ENCODE assay signal across 10 cellular contexts in the genomic region with DNA sequence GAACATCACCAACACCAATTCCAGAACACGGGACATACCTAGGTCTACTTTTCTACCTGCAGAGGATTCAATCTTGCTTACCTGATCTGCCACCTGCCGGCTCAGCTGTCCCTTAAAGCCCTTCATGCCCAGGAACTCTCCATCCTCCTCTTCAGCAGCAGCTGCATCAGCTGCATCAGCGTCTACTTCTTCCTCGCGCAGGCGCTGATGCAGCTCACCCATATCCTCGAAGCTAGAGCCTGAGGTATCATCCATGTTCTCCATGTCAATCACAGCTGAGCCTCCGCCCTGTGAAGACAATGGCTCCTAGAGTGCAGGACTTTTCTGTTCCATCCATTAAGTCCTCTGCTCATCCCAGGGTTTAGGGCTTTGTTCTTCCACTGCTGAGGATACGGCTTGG. TPM values are rescaled to one million over a fixed set of nuclear protein-coding genes. Genes with fewer than 3 reads are reported as not detected.
DNase-seq lines count a peak whose midpoint lies in the region; ATAC-seq and TF ChIP-seq lines count a peak whose summit lies in the region.
"Had no signal": no experiment of that assay in that cellular context is flagged by ENCODE, and none has a peak within 500 bp of the region (broad histone marks: within the 10 kb centered on the region; RNA-seq: fewer than 3 reads in every experiment).

No MANE protein-coding gene starts in this region.

- 71 to 79% methylated on average over 9 of the region's 9 CpGs for WGBS in sigmoid colon, 2 donors

- no peak for TF ChIP-seq POLR2A in sigmoid colon (IDR thresholded peaks at IDR 0.05)

- H3K79me2 ChIP-seq in DOHH2 (ENCODE audit: control insufficient read depth, low read length) (peaks cover 60% of the 10 kb centered on the region), OCI-LY3 (ENCODE audit: low read length) (peaks cover 54% of the 10 kb centered on the region)

- H4K20me1 ChIP-seq in DOHH2 (ENCODE audit: control insufficient read depth, insufficient read depth, low read depth, low read length) (peaks cover 4% of the 10 kb centered on the region; the same call in 1 of the 2 replicates), OCI-LY3 (ENCODE audit: insufficient read depth, low read length) (peaks cover 6% of the 10 kb centered on the region; the same call in 1 of the 2 replicates)

- DNase-seq in fibroblast of villous mesenchyme (ENCODE audit: low read depth) (no peak), sigmoid colon (no peak), ACHN (no peak), HUDEP-2 (lab: John Stamatoyannopoulos, UW; ENCODE audit: unreplicated experiment in 76 of 76) (no peak)
- DNase-seq: activated naive CD4-positive, alpha-beta T cell treated with Interleukin-2 at 50 U/mL for 16 hours; SHP77 had no signal

- intact Hi-C loops in sigmoid colon (cut with DNase I): loop anchor here (2.0 to 10.0 kb wide), 2 partner anchors 113 to 341 kb away; partner anchors contain the start of genes GTPBP2 and SRF

- in situ Hi-C loops in ACHN (cut with HindIII; ENCODE audit: low pct_ligation_motif_present, low pct_unique_long_range_greater_than_20kb, low sequenced_read_pairs): no loop called here

- peaks cover 10% of the 10 kb centered on the region; the same call in 1 of the 2 replicates for H3F3A ChIP-seq in DOHH2 (ENCODE audit: control insufficient read depth, insufficient read depth)

- H3K9me3 ChIP-seq in DOHH2 (ENCODE audit: control insufficient read depth, insufficient read depth, low read length) (no peaks in the 10 kb centered on the region), OCI-LY3 (ENCODE audit: insufficient read depth, low read length) (no peaks in the 10 kb centered on the region), sigmoid colon (no peaks in the 10 kb centered on the region)

- no peak for TF ChIP-seq EP300 in sigmoid colon (IDR thresholded peaks at IDR 0.05)

- H2AFZ ChIP-seq in OCI-LY3 (ENCODE audit: low read depth, low read length): no peak overlapping the region

- H3K27ac ChIP-seq in DOHH2 (ENCODE audit: low read depth, low read length) (no peak overlapping the region), OCI-LY3 (ENCODE audit: low read length) (peak overlapping the region; percentile 56; the same call in 1 of the 2 replicates), sigmoid colon (peak overlapping the region in 3 of 4 donors; percentile 84 to 91 (median 85))

- H3K9me2 ChIP-seq in DOHH2 (replicated peaks; ENCODE audit: control insufficient read depth, low read length): no peaks in the 10 kb centered on the region

- H3K4me2 ChIP-seq in DOHH2 (ENCODE audit: low read length) (peak overlapping the region; percentile 71), OCI-LY3 (ENCODE audit: low read length) (peak overlapping the region; percentile 71)

- TF ChIP-seq CTCF in DOHH2 (IDR thresholded peaks at IDR 0.05; ENCODE audit: low read depth, low read length, poor library complexity, severe bottlenecking) (no peak), OCI-LY3 (IDR thresholded peaks at IDR 0.05; ENCODE audit: low read depth, low read length) (no peak), fibroblast of villous mesenchyme (IDR thresholded peaks at IDR 0.05; ENCODE audit: insufficient read depth, low read depth, low read length) (no peak), sigmoid colon (IDR thresholded peaks at IDR 0.05) (no peak)

- ATAC-seq in GM19463 (IDR thresholded peaks at IDR 0.05; ENCODE audit: unreplicated experiment) (no peak), HG02852 (IDR thresholded peaks at IDR 0.05; ENCODE audit: unreplicated experiment) (no peak)

- H3K27me3 ChIP-seq in DOHH2 (ENCODE audit: control insufficient read depth, low read length): no peaks in the 10 kb centered on the region
- H3K27me3 ChIP-seq in OCI-LY3 (ENCODE audit: low read depth, low read length): no peaks in the 10 kb centered on the region
- no peaks in the 10 kb centered on the region for H3K27me3 ChIP-seq in sigmoid colon

- H3K4me1 ChIP-seq in DOHH2 (ENCODE audit: control insufficient read depth, low read length): peaks cover 23% of the 10 kb centered on the region
- H3K4me1 ChIP-seq in OCI-LY3 (ENCODE audit: low read length): peaks cover 19% of the 10 kb centered on the region
- H3K4me1 ChIP-seq in sigmoid colon: peaks cover 0 to 42% (median 36%) of the 10 kb centered on the region in 4 donors

- H3K36me3 ChIP-seq in DOHH2 (ENCODE audit: control insufficient read depth, low read length) (peaks cover 84% of the 10 kb centered on the region), OCI-LY3 (replicated peaks; ENCODE audit: low read depth, low read length) (peaks cover 50% of the 10 kb centered on the region), sigmoid colon (peaks cover 38 to 66% (median 46%) of the 10 kb centered on the region in 4 donors)

- peak overlapping the region; percentile 94 for H3K9ac ChIP-seq in OCI-LY3 (ENCODE audit: low read length)

- H3K4me3 ChIP-seq in DOHH2 (ENCODE audit: low read length): peak overlapping the region; percentile 99
- H3K4me3 ChIP-seq in OCI-LY3 (ENCODE audit: low read length): peak overlapping the region; percentile 84
- H3K4me3 ChIP-seq in fibroblast of villous mesenchyme (ENCODE audit: low read depth, low read length): peak overlapping the region; percentile 89
- peak overlapping the region; percentile 73 to 94 (median 79) for H3K4me3 ChIP-seq in sigmoid colon

RNA-seq across cellular contexts. Expression of gene YIPF3, which starts 0.9 kb away (rescaled TPM):
- total RNA-seq in fibroblast of villous mesenchyme: 57.3 and 92.8 TPM in 2 replicates
- 10 to 100 TPM; 58.4 to 74.2 (median 66.0) TPM for total RNA-seq in sigmoid colon
- polyA plus RNA-seq in sigmoid colon: 10 to 100 TPM; 35.4 to 93.6 (median 42.6) TPM

RNA-seq across cellular contexts. Expression of gene POLR1C, which starts 1.1 kb away (rescaled TPM):
- total RNA-seq in fibroblast of villous mesenchyme (28.5 and 35.8 TPM in 2 replicates), sigmoid colon (10 to 100 TPM; 11.9 to 25.5 (median 19.1) TPM)
- polyA plus RNA-seq in sigmoid colon: 10 to 100 TPM; 12.6 to 39.5 (median 14.3) TPM

RNA-seq across cellular contexts. Expression of gene LRRC73, which starts 5.7 kb away (rescaled TPM):
- total RNA-seq in fibroblast of villous mesenchyme (under 0.01 TPM in 2 replicates), sigmoid colon (1 to 10 TPM in 2 of 4 donors, under 1 TPM in 2; 0.33 to 1.1 (median 0.72) TPM)
- under 1 TPM in 1 of 3 donors, not detected in 2; 0.47 TPM for polyA plus RNA-seq in sigmoid colon

RNA-seq across cellular contexts. Expression of gene TJAP1, which starts 38.4 kb away (rescaled TPM):
- total RNA-seq in fibroblast of villous mesenchyme (13.4 and 13.9 TPM in 2 replicates), sigmoid colon (10 to 100 TPM; 14.8 to 27.1 (median 23.6) TPM)
- polyA plus RNA-seq in sigmoid colon: 10 to 100 TPM in 1 of 3 donors, 1 to 10 TPM in 2; 3.0 to 20.0 (median 9.0) TPM
